8 cellular contexts compared by ENCODE assay signal in genomic region chr4:139266583-139267257, GRCh38. TPM values are rescaled to one million over a fixed set of nuclear protein-coding genes. Genes with fewer than 3 reads are reported as not detected.
DNase-seq lines count a peak whose midpoint lies in the region; ATAC-seq lines count a peak whose summit lies in the region.

No MANE protein-coding gene starts in this region.

- intact Hi-C loops in Right ventricle myocardium superior (cut with DNase I), result no loop called here

- peak overlapping the region; percentile 64 for H3K4me3 Mint-ChIP-seq in activated naive CD4-positive, alpha-beta T cell treated with anti-CD3 and anti-CD28 coated beads, Interleukin-2, amount 50 U/mL, for 24 hours

- peak overlapping the region; percentile 46 for H3K27ac Mint-ChIP-seq in activated naive CD4-positive, alpha-beta T cell treated with anti-CD3 and anti-CD28 coated beads, Interleukin-2, amount 50 U/mL, for 24 hours

- H3K27me3 ChIP-seq in BLaER1 treated with 17β-estradiol and CSF1 and Interleukin-3, amounts not matched to agents 10 nM and 100 nM, result no peaks in the 10 kb centered on the region

- peak overlapping the region; percentile 6 to 79 (median 72); a peak in 20 of 22 replicates for H3K27ac ChIP-seq in BLaER1 treated with 17β-estradiol and CSF1 and Interleukin-3, amounts not matched to agents 10 nM and 100 nM

- H3K4me1 Mint-ChIP-seq in activated naive CD4-positive, alpha-beta T cell treated with anti-CD3 and anti-CD28 coated beads, Interleukin-2, amount 50 U/mL, for 24 hours, result peaks cover 24% of the 10 kb centered on the region

- peak overlapping the region; percentile 51 to 82 (median 71) for H3K4me2 ChIP-seq in BLaER1 treated with 17β-estradiol and CSF1 and Interleukin-3, amounts not matched to agents 10 nM and 100 nM

- H3K27me3 Mint-ChIP-seq in activated naive CD4-positive, alpha-beta T cell treated with anti-CD3 and anti-CD28 coated beads, Interleukin-2, amount 50 U/mL, for 24 hours, result no peaks in the 10 kb centered on the region

- H3K9ac ChIP-seq in BLaER1 treated with 17β-estradiol and CSF1 and Interleukin-3, amounts not matched to agents 10 nM and 100 nM, result peak overlapping the region; percentile 26 to 64 (median 60); a peak in 20 of 22 replicates

- no peaks in the 10 kb centered on the region for H3K36me3 ChIP-seq in BLaER1 treated with 17β-estradiol and CSF1 and Interleukin-3, amounts not matched to agents 10 nM and 100 nM

- H3K36me3 Mint-ChIP-seq in activated naive CD4-positive, alpha-beta T cell treated with anti-CD3 and anti-CD28 coated beads, Interleukin-2, amount 50 U/mL, for 24 hours, result no peaks in the 10 kb centered on the region

- H4K20me1 ChIP-seq in BLaER1 treated with 17β-estradiol and CSF1 and Interleukin-3, amounts not matched to agents 10 nM and 100 nM, result no peaks in the 10 kb centered on the region

- no peaks in the 10 kb centered on the region for H3K9me3 Mint-ChIP-seq in activated naive CD4-positive, alpha-beta T cell treated with anti-CD3 and anti-CD28 coated beads, Interleukin-2, amount 50 U/mL, for 24 hours

- ATAC-seq in GM19452 (IDR thresholded peaks at IDR 0.05; ENCODE audit: unreplicated experiment) (peak; percentile 96), HG03520 (IDR thresholded peaks at IDR 0.05; ENCODE audit: unreplicated experiment) (peak; percentile 95), Right ventricle myocardium superior (ENCODE audit: poor library complexity) (peak; percentile 95)

- no peaks in the 10 kb centered on the region for H3K9me3 ChIP-seq in BLaER1 treated with 17β-estradiol and CSF1 and Interleukin-3, amounts not matched to agents 10 nM and 100 nM (replicated peaks in 1 of 11)

- peaks cover 25 to 37% (median 35%) of the 10 kb centered on the region in 10 experiments for H3K4me1 ChIP-seq in BLaER1 treated with 17β-estradiol and CSF1 and Interleukin-3, amounts not matched to agents 10 nM and 100 nM

- peak overlapping the region; percentile 34 to 54 (median 40); a peak in 15 of 20 replicates for H3K4me3 ChIP-seq in BLaER1 treated with 17β-estradiol and CSF1 and Interleukin-3, amounts not matched to agents 10 nM and 100 nM

- DNase-seq in SKM-1 (lab: John Stamatoyannopoulos, UW; ENCODE audit: unreplicated experiment), result peak; percentile 75
- DNase-seq in Right ventricle myocardium superior, result peak; percentile 80
- peak; percentile 78 for DNase-seq in retina
- no peak for DNase-seq in NCI-H2196 treated with DMSO at 0.1 percent for 48 hours (lab: John Stamatoyannopoulos, UW; ENCODE audit: unreplicated experiment)

RNA-seq across cellular contexts. Expression of gene MGARP, which starts 13.3 kb away (rescaled TPM):
- total RNA-seq in Right ventricle myocardium superior, result 0.48 TPM

RNA-seq across cellular contexts. Expression of gene NAA15, which starts 34.6 kb away (rescaled TPM):
- total RNA-seq in Right ventricle myocardium superior, result 36.6 TPM

RNA-seq across cellular contexts. Expression of gene NDUFC1, which starts 35.6 kb away (rescaled TPM):
- total RNA-seq in Right ventricle myocardium superior, result 225 TPM
